8 cellular contexts compared by ENCODE assay signal in the genomic region with DNA sequence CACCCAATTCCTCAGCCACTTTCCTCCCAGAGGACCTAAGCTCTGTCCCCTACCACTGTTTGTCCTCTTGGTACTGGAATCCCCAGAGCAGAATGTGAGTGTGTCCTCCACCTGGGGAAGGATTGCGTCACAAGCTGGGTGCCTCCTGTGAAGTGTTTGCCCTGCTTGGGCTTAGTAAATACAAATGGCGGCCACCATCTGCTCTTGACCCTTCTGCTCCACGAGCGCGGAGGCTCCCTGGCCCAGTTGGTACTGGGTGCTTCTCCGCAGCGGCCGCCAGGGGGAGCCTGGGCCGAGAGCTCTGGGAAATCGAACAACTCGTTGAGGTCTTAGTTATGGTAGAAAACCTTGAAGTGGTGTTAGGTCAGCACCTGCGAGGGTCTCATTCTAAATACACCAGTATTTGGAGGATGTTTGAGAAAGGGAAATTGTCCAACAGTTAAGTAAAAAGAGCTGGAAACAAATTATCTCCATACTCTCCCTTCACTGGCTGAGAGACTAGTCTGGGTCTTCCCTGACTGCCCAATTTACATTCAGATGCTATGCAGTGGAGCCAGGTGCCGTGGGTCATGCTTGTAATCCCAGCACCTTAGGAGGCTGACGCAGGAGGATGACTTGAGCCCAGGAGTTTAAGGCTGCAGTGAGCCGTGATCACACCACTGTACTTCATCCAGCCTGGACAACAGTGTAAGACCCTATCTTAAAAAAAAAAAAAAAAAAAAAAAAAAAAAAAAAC.
DNase-seq lines count a peak whose midpoint lies in the region; ATAC-seq and TF ChIP-seq lines count a peak whose summit lies in the region.
"Had no signal": no experiment of that assay in that cellular context is flagged by ENCODE, and none has a peak within 500 bp of the region (broad histone marks: within the 10 kb centered on the region; RNA-seq: fewer than 3 reads in every experiment).

No MANE protein-coding gene starts in this region.

- H3K27ac Mint-ChIP-seq in mesothelial cell of epicardium = no peak overlapping the region

- POLR2A ChIA-PET in IMR-90 (lab: Charles Lee; ENCODE audit: unreplicated experiment) = no interaction called here

- no peak overlapping the region for H3K9ac ChIP-seq in IMR-90 (ENCODE audit: low read depth, low read length)

- peak; percentile 22; the same call in 1 of the 2 replicates for TF ChIP-seq RAD21 in IMR-90 (IDR thresholded peaks at IDR 0.05; ENCODE audit: low read length)

- ATAC-seq in IMR-90 (ENCODE audit: low read depth) (no peak), HG03460 (IDR thresholded peaks at IDR 0.05; ENCODE audit: unreplicated experiment) (no peak)

- H2BK15ac ChIP-seq in IMR-90 (ENCODE audit: low read depth, low read length) = no peak overlapping the region

- H4K8ac ChIP-seq in IMR-90 (ENCODE audit: low read depth in 2 of 2, low read length in 2 of 2) = peak overlapping the region in 1 of 2 experiments; percentile 35; a peak in 2 of 4 replicates

- H3K27me3 ChIP-seq in IMR-90 (ENCODE audit: control insufficient read depth, insufficient read depth, low read length) = no peaks in the 10 kb centered on the region
- H3K27me3 ChIP-seq in thyroid gland = no peaks in the 10 kb centered on the region

- no peak overlapping the region for H3K23ac ChIP-seq in IMR-90 (ENCODE audit: low read depth, low read length)

- H3K27ac ChIP-seq in IMR-90 (ENCODE audit: insufficient read depth, low read length) (no peak overlapping the region), thyroid gland (peak overlapping the region in 2 of 3 donors; percentile 33 to 50)
- H3K27ac ChIP-seq: skin epidermis had no signal

- peaks cover 6% of the 10 kb centered on the region for H3K9me3 Mint-ChIP-seq in mesothelial cell of epicardium

- no TSS peak for BruUV-seq in IMR-90 (replicated peaks; lab: Mats Ljungman, UMichigan)

- H3K56ac ChIP-seq in IMR-90 (ENCODE audit: extremely low read depth, insufficient read depth, low read length) = no peak overlapping the region

- dilution Hi-C loops in IMR-90 (cut with HindIII; ENCODE audit: low sequenced_read_pairs, unreplicated experiment) = no loop called here

- H3K4me1 ChIP-seq in IMR-90 (ENCODE audit: control insufficient read depth, insufficient read depth, low read length) = peaks cover 2% of the 10 kb centered on the region
- peaks cover 22 to 49% of the 10 kb centered on the region in 2 donors for H3K4me1 ChIP-seq in thyroid gland

- H3K36me3 ChIP-seq in IMR-90 (ENCODE audit: control insufficient read depth, insufficient read depth, low read length) (no peaks in the 10 kb centered on the region), thyroid gland (no peaks in the 10 kb centered on the region)

- no peak overlapping the region for H2BK20ac ChIP-seq in IMR-90 (ENCODE audit: low read depth, low read length)

- WGBS in IMR-90 (ENCODE audit: extremely low coverage in 2 of 2, insufficient read length in 1 of 2), 2 experiments = 100% methylated on average over 1 of the region's 15 CpGs; no CpG with 5 or more reads in 1 of the 2 experiments
- WGBS in thyroid gland, 2 donors = 56 to 60% methylated on average over 15 of the region's 15 CpGs

- H2BK120ac ChIP-seq in IMR-90 (ENCODE audit: low read depth, low read length) = no peak overlapping the region; the same call in 1 of the 2 replicates

- no peak overlapping the region for H3K14ac ChIP-seq in IMR-90 (replicated peaks; ENCODE audit: low read depth, low read length)

- no peak overlapping the region for H4K91ac ChIP-seq in IMR-90 (ENCODE audit: insufficient read depth, low read depth, low read length)

- intact Hi-C loops in IMR-90 (cut with micrococcal nuclease) (no loop called here), thyroid gland (cut with DNase I) (no loop called here)

- H3K9me3 ChIP-seq in IMR-90 (ENCODE audit: control insufficient read depth, insufficient read depth, low read length) = no peaks in the 10 kb centered on the region
- no peaks in the 10 kb centered on the region for H3K9me3 ChIP-seq in thyroid gland

- peaks cover 1% of the 10 kb centered on the region for H3K36me3 Mint-ChIP-seq in mesothelial cell of epicardium

- H2AK9ac ChIP-seq in IMR-90 (replicated peaks; ENCODE audit: low read depth, low read length, poor library complexity) = no peak overlapping the region

- no peaks in the 10 kb centered on the region for H3K27me3 Mint-ChIP-seq in mesothelial cell of epicardium (ENCODE audit: low read depth)

- CTCF ChIA-PET in IMR-90 (lab: Yijun Ruan, JAX) = no interaction called here

- no peaks in the 10 kb centered on the region; the same call in 1 of the 2 replicates for H3K9me1 ChIP-seq in IMR-90 (ENCODE audit: insufficient read depth, low read length)

- in situ Hi-C loops in GM13977 (cut with MboI; ENCODE audit: low pct_unique_long_range_greater_than_20kb, low sequenced_read_pairs, unreplicated experiment) = loop anchor here (25.0 kb wide), 1 partner anchor 288 kb away; no protein-coding TSS in a partner anchor
- in situ Hi-C loops in IMR-90 (cut with MboI; ENCODE audit: low sequenced_read_pairs) = no loop called here

- DNase-seq in GM13977 (ENCODE audit: low spot score) (peak; percentile 37), IMR-90 (no peak), UCSD-AML1 (lab: John Stamatoyannopoulos, UW; ENCODE audit: unreplicated experiment) (peak; percentile 36), choroid plexus epithelial cell (ENCODE audit: low read depth) (no peak), mesothelial cell of epicardium (ENCODE audit: low spot score in 2 of 2, unreplicated experiment in 2 of 2) (no peak), thyroid gland (peak; percentile 18 to 30)

- no peak overlapping the region for H2BK5ac ChIP-seq in IMR-90 (ENCODE audit: low read depth, low read length, poor library complexity, severe bottlenecking)

- no peak overlapping the region for H2AFZ ChIP-seq in IMR-90 (replicated peaks; ENCODE audit: low read length, poor library complexity)

- H3K4me2 ChIP-seq in IMR-90 (ENCODE audit: low read depth, low read length) = no peak overlapping the region

- peak overlapping the region; percentile 60 for H2AK5ac ChIP-seq in IMR-90 (ENCODE audit: low read depth, low read length)

- no peak overlapping the region for H4K5ac ChIP-seq in IMR-90 (ENCODE audit: low read depth, low read length)

- no peak overlapping the region for H3K4me3 ChIP-seq in IMR-90 (ENCODE audit: insufficient read depth, low read depth, low read length)
- no peak overlapping the region for H3K4me3 ChIP-seq in choroid plexus epithelial cell (ENCODE audit: low read depth, low read length)
- no peak overlapping the region for H3K4me3 ChIP-seq in thyroid gland (replicated peaks in 1 of 3)
- H3K4me3 ChIP-seq: skin epidermis had no signal

- peaks cover 27% of the 10 kb centered on the region for H3K4me1 Mint-ChIP-seq in mesothelial cell of epicardium

- no peak overlapping the region for H3K18ac ChIP-seq in IMR-90 (ENCODE audit: low read depth, low read length)

- no peaks in the 10 kb centered on the region for H4K20me1 ChIP-seq in IMR-90 (ENCODE audit: insufficient read depth, low read length)

- no peak overlapping the region; the same call in 1 of the 2 replicates for H3K4ac ChIP-seq in IMR-90 (ENCODE audit: low read depth, low read length)

- no peak for TF ChIP-seq POLR2A in IMR-90 (IDR thresholded peaks at IDR 0.05; ENCODE audit: low read depth, low read length)
- TF ChIP-seq POLR2A in thyroid gland (IDR thresholded peaks at IDR 0.05) = no peak

- no peak overlapping the region for H3K4me3 Mint-ChIP-seq in mesothelial cell of epicardium

- no peaks in the 10 kb centered on the region for H3K79me1 ChIP-seq in IMR-90 (ENCODE audit: low read depth in 1 of 2, low read length in 2 of 2)

- TF ChIP-seq CTCF in GM13977 (IDR thresholded peaks at IDR 0.05; ENCODE audit: extremely low read depth, insufficient read depth, missing control alignments) (peak; percentile 94), IMR-90 (conservative IDR thresholded peaks at IDR 0.05; ENCODE audit: low read depth, low read length) (peak; percentile 31), choroid plexus epithelial cell (conservative IDR thresholded peaks at IDR 0.05; ENCODE audit: low read depth, low read length) (peak; percentile 64), mesothelial cell of epicardium (IDR thresholded peaks at IDR 0.05; ENCODE audit: unreplicated experiment) (peak; percentile 78), thyroid gland (IDR thresholded peaks at IDR 0.05) (peak in 5 of 6 experiments; percentile 29 to 50 (median 41))

TF ChIP-seq in IMR-90, 13 proteins besides CTCF, POLR2A, EP300 and RAD21 (continues in another document):
- TF ChIP-seq USF2 (IDR thresholded peaks at IDR 0.05; ENCODE audit: low read depth, low read length) (no peak), NFE2L2 (IDR thresholded peaks at IDR 0.05; ENCODE audit: low read depth, low read length) (no peak), BHLHE40 (IDR thresholded peaks at IDR 0.05; ENCODE audit: low read depth, low read length) (no peak), MXI1 (IDR thresholded peaks at IDR 0.05; ENCODE audit: borderline replicate concordance, low read depth, low read length) (no peak), FOS (IDR thresholded peaks at IDR 0.05; ENCODE audit: low read depth, low read length) (no peak), CHD1 (IDR thresholded peaks at IDR 0.05; ENCODE audit: low read depth, low read length) (no peak), SMC3 (IDR thresholded peaks at IDR 0.05; ENCODE audit: low read depth, low read length) (peak; percentile 31; the same call in 1 of the 2 replicates), RFX5 (IDR thresholded peaks at IDR 0.05; ENCODE audit: low read depth, low read length) (no peak), RCOR1 (IDR thresholded peaks at IDR 0.05; ENCODE audit: insufficient replicate concordance, low read length) (no peak), MAZ (IDR thresholded peaks at IDR 0.05; ENCODE audit: borderline replicate concordance, low read depth, low read length) (no peak), MAFK (IDR thresholded peaks at IDR 0.05; ENCODE audit: low read depth, low read length) (no peak), ELK1 (IDR thresholded peaks at IDR 0.05; ENCODE audit: borderline replicate concordance, low read depth, low read length) (no peak)

Comparison
In these comparisons a context has a peak if more than half of its experiments do, and no peak if none do; other contexts are left out.
1. DNase-seq: peak in GM13977 (single experiment), UCSD-AML1 (single experiment) and thyroid gland (2 of 2); none in IMR-90 (single experiment), choroid plexus epithelial cell (single experiment) and mesothelial cell of epicardium (0 of 2).
2. CTCF ChIP-seq: peak in every context shown above with its lines; median percentile 94 in GM13977; 78 in mesothelial cell of epicardium; 64 in choroid plexus epithelial cell; 41 in thyroid gland; 31 in IMR-90.